In the genomic region with DNA sequence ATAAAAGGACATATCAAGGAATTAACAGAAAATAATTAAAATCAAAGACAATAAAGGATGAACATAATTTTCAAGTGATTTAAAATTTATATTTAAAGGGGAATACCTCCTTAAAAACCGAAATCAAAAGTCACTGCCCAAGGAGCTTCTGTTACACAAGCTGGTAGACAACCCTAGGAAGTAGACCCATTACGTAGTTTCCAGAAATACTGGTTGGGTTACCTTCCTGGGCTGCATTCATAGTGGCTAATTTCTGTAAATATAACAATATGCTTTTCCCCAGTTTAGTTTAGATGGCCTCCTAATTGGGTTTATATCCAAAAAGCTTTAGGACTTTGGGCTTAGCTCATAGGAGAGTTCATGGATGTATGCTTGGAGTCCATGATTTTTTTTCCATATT, we compare ENCODE assay signal across 21 cellular contexts. TPM values are rescaled to one million over a fixed set of nuclear protein-coding genes. Genes with fewer than 3 reads are reported as not detected.
DNase-seq lines count a peak whose midpoint lies in the region; ATAC-seq and TF ChIP-seq lines count a peak whose summit lies in the region.
"Had no signal": no experiment of that assay in that cellular context is flagged by ENCODE, and none has a peak within 500 bp of the region (broad histone marks: within the 10 kb centered on the region; RNA-seq: fewer than 3 reads in every experiment).

No MANE protein-coding gene starts in this region.

- no peak for ATAC-seq in HG02938 (IDR thresholded peaks at IDR 0.05; ENCODE audit: unreplicated experiment)
- ATAC-seq: A549 had no signal

- no peaks in the 10 kb centered on the region for H3K9me3 ChIP-seq in prostate gland
- H3K9me3 ChIP-seq: A549, Caco-2 had no signal

- no peaks in the 10 kb centered on the region for H3K27me3 ChIP-seq in prostate gland (replicated peaks; ENCODE audit: insufficient read depth)

- no peak overlapping the region for H3K4me3 ChIP-seq in LNCaP clone FGC (ENCODE audit: low read depth, low read length)
- no peak overlapping the region for H3K4me3 ChIP-seq in epithelial cell of esophagus (ENCODE audit: low read length)
- H3K4me3 ChIP-seq in prostate gland = no peak overlapping the region
- H3K4me3 ChIP-seq: A549 had no signal

- 66% methylated on average over 2 of the region's 2 CpGs for WGBS in prostate gland

- TF ChIP-seq POLR2A in prostate gland (IDR thresholded peaks at IDR 0.05) = no peak

- no peaks in the 10 kb centered on the region for H3K4me1 ChIP-seq in prostate gland (replicated peaks)
- H3K4me1 ChIP-seq: A549 had no signal

- no peak overlapping the region for H3K27ac ChIP-seq in prostate gland
- H3K27ac ChIP-seq: 22Rv1, A549, C4-2B had no signal

- TF ChIP-seq CTCF in LNCaP clone FGC (IDR thresholded peaks at IDR 0.05; ENCODE audit: control insufficient read depth, extremely low read depth, insufficient read depth) (no peak), epithelial cell of esophagus (IDR thresholded peaks at IDR 0.05; ENCODE audit: insufficient read depth, low read depth, low read length, missing control alignments) (no peak), prostate gland (IDR thresholded peaks at IDR 0.05) (no peak)

- peak; percentile 38 for DNase-seq in SIG-M5 treated with dmso at 0.1 percent for 504 hours (lab: John Stamatoyannopoulos, UW; ENCODE audit: unreplicated experiment)
- no peak for DNase-seq in SIG-M5 (lab: John Stamatoyannopoulos, UW)
- peak; percentile 52 for DNase-seq in LNCaP clone FGC (ENCODE audit: low read depth)
- DNase-seq in epithelial cell of esophagus (ENCODE audit: low read depth) = peak; percentile 48
- peak; percentile 12 for DNase-seq in prostate gland (ENCODE audit: low spot score)
- DNase-seq in NCI-H1930 (lab: John Stamatoyannopoulos, UW) = no peak
- DNase-seq in stimulated activated CD4-positive, alpha-beta T cell treated with anti-CD3 and anti-CD28 coated beads, Interleukin-15, amount 100 ng/mL, for 24 hours = no peak
- DNase-seq: AML-193; Caco-2; CD4-positive, alpha-beta T cell; DMS153; DMS79; GDM1; GOT3; H7 had no signal

- intact Hi-C loops in prostate gland (cut with DNase I) = no loop called here

- H3K36me3 ChIP-seq in prostate gland = no peaks in the 10 kb centered on the region

RNA-seq across cellular contexts. Expression of a gene that starts 2.1 kb away (rescaled TPM):
- not detected for total RNA-seq in prostate gland
- total RNA-seq: Caco-2; CD4-positive, alpha-beta T cell; Daoy; H7; HT1080 had no signal

RNA-seq across cellular contexts. Expression of a gene that starts 24.6 kb away (rescaled TPM):
- not detected for total RNA-seq in prostate gland
- total RNA-seq: Caco-2; CD4-positive, alpha-beta T cell; Daoy; H7; HT1080 had no signal

RNA-seq across cellular contexts. Expression of a gene that starts 37.5 kb away (rescaled TPM):
- 10 to 100 TPM in 1 of 2 donors, 1 to 10 TPM in 1; 9.3 to 12.8 TPM for total RNA-seq in prostate gland
- total RNA-seq: Caco-2, HT1080 had no signal

RNA-seq across cellular contexts. Expression of a gene that starts 55.0 kb away (rescaled TPM):
- 10 to 100 TPM; 58.6 to 78.2 TPM for total RNA-seq in prostate gland

RNA-seq across cellular contexts. Expression of a gene that starts 59.1 kb away (rescaled TPM):
- total RNA-seq in prostate gland = 1,000 to 10,000 TPM in 1 of 2 donors, 10 to 100 TPM in 1; 30.1 to 3,158 TPM
- total RNA-seq: CD4-positive, alpha-beta T cell had no signal

Comparison
In these comparisons a context has a peak if more than half of its experiments do, and no peak if none do; other contexts are left out.
1. DNase-seq: peak in SIG-M5 treated with dmso at 0.1 percent for 504 hours (single experiment), LNCaP clone FGC (single experiment), epithelial cell of esophagus (single experiment) and prostate gland (single experiment); none in SIG-M5 (single experiment), NCI-H1930 (0 of 2) and stimulated activated CD4-positive, alpha-beta T cell treated with anti-CD3 and anti-CD28 coated beads, Interleukin-15, amount 100 ng/mL, for 24 hours (single experiment).